In the genomic region with DNA sequence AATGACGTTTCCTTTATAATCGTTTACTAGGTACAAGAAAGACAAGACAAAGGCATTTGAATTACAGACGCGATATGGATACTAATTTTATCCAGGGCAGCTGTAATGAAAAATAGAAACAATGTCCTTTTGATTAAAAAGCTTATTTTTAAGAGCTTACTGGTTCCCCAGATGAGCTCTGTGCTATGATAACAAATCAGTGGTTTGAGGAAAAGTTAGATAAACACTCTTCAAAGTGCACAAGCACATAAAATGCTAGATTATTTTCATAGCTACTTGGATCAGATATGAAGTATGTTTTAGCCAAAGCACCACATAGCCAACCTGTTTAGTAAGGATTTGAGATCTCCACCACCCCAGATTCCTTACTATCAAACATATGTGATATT, we compare ENCODE assay signal across 8 cellular contexts. TPM values are rescaled to one million over a fixed set of nuclear protein-coding genes. Genes with fewer than 3 reads are reported as not detected.
DNase-seq lines count a peak whose midpoint lies in the region; ATAC-seq and TF ChIP-seq lines count a peak whose summit lies in the region.

No MANE protein-coding gene starts in this region.

- H3K4me1 ChIP-seq in IMR-90 (ENCODE audit: control insufficient read depth, insufficient read depth, low read length): peaks cover 2% of the 10 kb centered on the region; the same call in 1 of the 2 replicates

- TF ChIP-seq RAD21 in IMR-90 (IDR thresholded peaks at IDR 0.05; ENCODE audit: low read length): no peak

- peaks cover 6 to 10% of the 10 kb centered on the region in 2 experiments; a peak in 3 of 4 replicates for H3K79me1 ChIP-seq in IMR-90 (ENCODE audit: low read depth in 1 of 2, low read length in 2 of 2)

- peak overlapping the region; percentile 95 for H3K4ac ChIP-seq in IMR-90 (ENCODE audit: low read depth, low read length)

- H3K36me3 ChIP-seq in BJ (ENCODE audit: control insufficient read depth, insufficient read depth, low read length) (no peaks in the 10 kb centered on the region), IMR-90 (ENCODE audit: control insufficient read depth, insufficient read depth, low read length) (peaks cover under 1% of the 10 kb centered on the region; the same call in 1 of the 2 replicates)

- in situ Hi-C loops in IMR-90 (cut with MboI; ENCODE audit: low sequenced_read_pairs): loop anchor here (5.0 kb wide), 1 partner anchor 33 kb away; no protein-coding TSS in a partner anchor

- H2AFZ ChIP-seq in IMR-90 (replicated peaks; ENCODE audit: low read length, poor library complexity): no peak overlapping the region

- peak overlapping the region; percentile 82; the same call in 1 of the 2 replicates for H2BK120ac ChIP-seq in IMR-90 (ENCODE audit: low read depth, low read length)

- dilution Hi-C loops in IMR-90 (cut with HindIII; ENCODE audit: low sequenced_read_pairs, unreplicated experiment): no loop called here

- H3K27ac Mint-ChIP-seq in naive B cell: peak overlapping the region; percentile 3 to 98 (median 92)

- H3K27me3 ChIP-seq in BJ (ENCODE audit: control insufficient read depth, insufficient read depth, low read length) (no peaks in the 10 kb centered on the region), IMR-90 (ENCODE audit: control insufficient read depth, insufficient read depth, low read length) (no peaks in the 10 kb centered on the region)

- peak overlapping the region; percentile 61 to 88 for H4K8ac ChIP-seq in IMR-90 (ENCODE audit: low read depth in 2 of 2, low read length in 2 of 2)

- TSS peak; percentile 61 for BruUV-seq in IMR-90 (replicated peaks; lab: Mats Ljungman, UMichigan)

- ATAC-seq in IMR-90 (ENCODE audit: low read depth): no peak
- no peak for ATAC-seq in naive B cell (ENCODE audit: low read depth in 2 of 2)
- no peak for ATAC-seq in GM21529 (IDR thresholded peaks at IDR 0.05; ENCODE audit: unreplicated experiment)
- no peak for ATAC-seq in GM19463 (IDR thresholded peaks at IDR 0.05; ENCODE audit: unreplicated experiment)
- no peak for ATAC-seq in HG02870 (IDR thresholded peaks at IDR 0.05; ENCODE audit: unreplicated experiment)

- H3K56ac ChIP-seq in IMR-90 (ENCODE audit: extremely low read depth, insufficient read depth, low read length): peak overlapping the region; percentile 92

- whole genome bisulfite sequencing in IMR-90 (ENCODE audit: extremely low coverage in 2 of 2, insufficient read length in 1 of 2), 2 experiments: no CpG with 5 or more reads among the region's 4 CpGs

- POLR2A ChIA-PET in BJ (lab: Charles Lee): interaction anchor here (0.5 to 3.4 kb wide), 6 partner anchors 21 to 102 kb away, joined by 3 to 62 read pairs (median 5); no protein-coding TSS in a partner anchor
- POLR2A ChIA-PET in IMR-90 (lab: Charles Lee; ENCODE audit: unreplicated experiment): interaction anchor here (0.5 to 1.6 kb wide), 5 partner anchors 16 to 243 kb away, joined by 3 to 11 read pairs (median 4); a partner anchor contains a TSS

- H3K4me1 Mint-ChIP-seq in naive B cell: peaks cover 25 to 31% (median 26%) of the 10 kb centered on the region in 3 donors

- H2AK9ac ChIP-seq in IMR-90 (replicated peaks; ENCODE audit: low read depth, low read length, poor library complexity): no peak overlapping the region

- H3K18ac ChIP-seq in IMR-90 (ENCODE audit: low read depth, low read length): peak overlapping the region; percentile 91

- peak overlapping the region; percentile 99 for H2BK5ac ChIP-seq in IMR-90 (ENCODE audit: low read depth, low read length, poor library complexity, severe bottlenecking)

- H3K9me1 ChIP-seq in IMR-90 (ENCODE audit: insufficient read depth, low read length): no peaks in the 10 kb centered on the region

- peak overlapping the region; percentile 95 for H3K9ac ChIP-seq in IMR-90 (ENCODE audit: low read depth, low read length)

- H3K27me3 Mint-ChIP-seq in naive B cell: no peaks in the 10 kb centered on the region

- H3K4me3 Mint-ChIP-seq in naive B cell: peak overlapping the region; percentile 78 to 95 (median 90)

- H3K9me3 Mint-ChIP-seq in naive B cell: no peaks in the 10 kb centered on the region

- no peaks in the 10 kb centered on the region for H3K9me3 ChIP-seq in IMR-90 (ENCODE audit: control insufficient read depth, insufficient read depth, low read length)

- no peak overlapping the region for H2BK15ac ChIP-seq in IMR-90 (ENCODE audit: low read depth, low read length)

- CTCF ChIA-PET in BJ (lab: Yijun Ruan, JAX): interaction anchor here (0.9 to 2.2 kb wide), 4 partner anchors 11 to 34 kb away, joined by 3 to 7 read pairs (median 3); no protein-coding TSS in a partner anchor
- CTCF ChIA-PET in IMR-90 (lab: Yijun Ruan, JAX): interaction anchor here (1.2 kb wide), 1 partner anchor 9 kb away, joined by 4 read pairs; no protein-coding TSS in a partner anchor

- H3K27ac ChIP-seq in IMR-90 (ENCODE audit: insufficient read depth, low read length): peak overlapping the region; percentile 98
- H3K27ac ChIP-seq in caudate nucleus (ENCODE audit: low read depth, low read length): peak overlapping the region; percentile 94

- H4K5ac ChIP-seq in IMR-90 (ENCODE audit: low read depth, low read length): peak overlapping the region; percentile 85

- peak overlapping the region; percentile 92 for H4K91ac ChIP-seq in IMR-90 (ENCODE audit: insufficient read depth, low read depth, low read length)

- H3K14ac ChIP-seq in IMR-90 (replicated peaks; ENCODE audit: low read depth, low read length): peak overlapping the region; percentile 86

- peak overlapping the region; percentile 6; the same call in 1 of the 2 replicates for H2BK20ac ChIP-seq in IMR-90 (ENCODE audit: low read depth, low read length)

- no peak for TF ChIP-seq CTCF in BJ (IDR thresholded peaks at IDR 0.05; ENCODE audit: insufficient read depth, low read depth, low read length)
- TF ChIP-seq CTCF in IMR-90 (conservative IDR thresholded peaks at IDR 0.05; ENCODE audit: low read depth, low read length): no peak

- H3K23ac ChIP-seq in IMR-90 (ENCODE audit: low read depth, low read length): peak overlapping the region; percentile 57

- peaks cover 10 to 20% of the 10 kb centered on the region in 2 donors for H3K36me3 Mint-ChIP-seq in naive B cell

- peaks cover 33% of the 10 kb centered on the region for H4K20me1 ChIP-seq in IMR-90 (ENCODE audit: insufficient read depth, low read length)

- H3K4me2 ChIP-seq in IMR-90 (ENCODE audit: low read depth, low read length): peak overlapping the region; percentile 98

- H2AK5ac ChIP-seq in IMR-90 (ENCODE audit: low read depth, low read length): no peak overlapping the region

- DNase-seq in BJ (ENCODE audit: low read depth) (no peak), IMR-90 (peak; percentile 38), caudate nucleus (lab: John Stamatoyannopoulos, UW) (no peak), naive B cell (no peak)
- no peak for DNase-seq in effector CD4-positive, alpha-beta T cell

- intact Hi-C loops in IMR-90 (cut with micrococcal nuclease): loop anchor here (2.0 to 5.0 kb wide), 2 partner anchors 16 to 192 kb away; a partner anchor contains a TSS

- TF ChIP-seq POLR2A in IMR-90 (IDR thresholded peaks at IDR 0.05; ENCODE audit: low read depth, low read length): no peak

- H3K4me3 ChIP-seq in BJ (ENCODE audit: low read depth, low read length) (peak overlapping the region; percentile 77), IMR-90 (ENCODE audit: insufficient read depth, low read depth, low read length) (peak overlapping the region; percentile 83)

TF ChIP-seq in IMR-90, 13 proteins besides CTCF, POLR2A, EP300 and RAD21:
- no peak for TF ChIP-seq NFE2L2 (IDR thresholded peaks at IDR 0.05; ENCODE audit: low read depth, low read length)

RNA-seq across cellular contexts. Expression of a gene that starts 1.7 kb away (rescaled TPM):
- 7.6 and 20.0 TPM in 2 replicates for polyA plus RNA-seq in BJ (2011; rRNA removed)
- polyA minus RNA-seq in BJ (2011; rRNA and poly(A)+ RNA removed): 10.7 and 20.8 TPM in 2 replicates
- 59.3 and 120 TPM in 2 replicates for total RNA-seq in IMR-90 (2012; rRNA removed)
- polyA plus RNA-seq in IMR-90 (2012; rRNA removed): 35.7 and 50.1 TPM in 2 replicates
- polyA plus RNA-seq in IMR-90 (2012; cell fraction: cytosol; rRNA removed): 5.8 and 7.5 TPM in 2 replicates
- 4.5 and 21.9 TPM in 2 replicates for polyA plus RNA-seq in IMR-90 (2012; cell fraction: nucleus; rRNA removed; ENCODE audit: low replicate concordance)
- polyA plus RNA-seq in naive B cell (ENCODE audit: low read depth in 6 of 6): 10 to 100 TPM; 12.0 to 64.0 (median 54.9) TPM

RNA-seq across cellular contexts. Expression of a gene that starts 50.7 kb away (rescaled TPM):
- polyA plus RNA-seq in BJ (2011; rRNA removed): 36.2 and 65.4 TPM in 2 replicates
- polyA minus RNA-seq in BJ (2011; rRNA and poly(A)+ RNA removed): 20.9 and 30.5 TPM in 2 replicates
- total RNA-seq in IMR-90 (2012; rRNA removed): 61.8 and 116 TPM in 2 replicates
- polyA plus RNA-seq in IMR-90 (2012; rRNA removed): 38.4 and 39.9 TPM in 2 replicates
- polyA plus RNA-seq in IMR-90 (2012; cell fraction: cytosol; rRNA removed): 13.0 and 24.5 TPM in 2 replicates
- polyA plus RNA-seq in IMR-90 (2012; cell fraction: nucleus; rRNA removed; ENCODE audit: low replicate concordance): 38.3 and 116 TPM in 2 replicates
- 10 to 100 TPM; 39.1 to 50.8 (median 45.7) TPM for polyA plus RNA-seq in naive B cell (ENCODE audit: low read depth in 6 of 6)
